13 cellular contexts compared by ENCODE assay signal in the genomic region with DNA sequence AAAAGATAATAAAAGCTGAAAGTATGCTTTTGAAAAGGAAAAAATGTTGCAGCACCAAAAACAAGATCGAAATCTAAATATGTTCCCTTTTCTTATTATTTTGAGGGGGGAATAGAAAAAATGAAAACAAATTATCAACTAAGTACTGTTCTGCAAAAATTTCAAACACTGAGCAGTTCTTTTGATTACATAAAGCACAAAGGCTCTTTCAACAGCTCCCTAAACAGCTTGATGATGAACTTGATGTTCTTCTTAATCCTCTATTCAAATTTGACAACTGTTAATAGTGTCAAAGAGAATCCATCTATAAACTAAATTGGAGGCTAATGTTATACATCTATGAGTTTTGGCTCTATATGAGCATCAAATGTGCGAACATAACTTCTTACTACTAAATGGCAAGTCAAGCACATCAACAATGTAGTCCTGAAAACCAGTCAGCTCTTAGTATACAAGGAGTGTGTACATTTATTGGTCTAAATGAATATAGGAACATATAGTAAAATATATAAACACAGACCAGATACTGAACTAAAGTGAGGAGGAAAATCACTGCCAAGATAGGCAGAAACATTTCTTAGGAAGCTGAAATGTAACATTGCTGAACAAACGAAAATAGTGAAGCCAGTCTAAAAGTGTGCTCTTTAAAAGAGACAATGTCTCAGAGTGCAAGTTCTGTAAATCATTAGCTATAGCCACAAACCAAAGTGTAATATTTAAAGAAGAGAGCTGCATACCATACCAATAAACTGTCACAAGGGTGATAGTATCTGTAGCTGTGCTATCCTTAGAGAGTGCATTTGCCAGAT.
DNase-seq lines count a peak whose midpoint lies in the region; ATAC-seq and TF ChIP-seq lines count a peak whose summit lies in the region.
"Had no signal": no experiment of that assay in that cellular context is flagged by ENCODE, and none has a peak within 500 bp of the region (broad histone marks: within the 10 kb centered on the region; RNA-seq: fewer than 3 reads in every experiment).

No MANE protein-coding gene starts in this region.

- H3K27me3 Mint-ChIP-seq in Caco-2 (ENCODE audit: insufficient read depth, unreplicated experiment), result no peaks in the 10 kb centered on the region

- no peaks in the 10 kb centered on the region for H3K36me3 Mint-ChIP-seq in Caco-2 (ENCODE audit: insufficient read depth, unreplicated experiment)

- no peak for TF ChIP-seq CTCF in Caco-2 (IDR thresholded peaks at IDR 0.05; ENCODE audit: insufficient read depth in 1 of 2, low read depth in 1 of 2, low read length in 1 of 2, severe bottlenecking in 1 of 2, unreplicated experiment in 1 of 2)
- TF ChIP-seq CTCF in OCI-LY3 (IDR thresholded peaks at IDR 0.05; ENCODE audit: low read depth, low read length), result no peak

- no peaks in the 10 kb centered on the region for H4K20me1 ChIP-seq in OCI-LY3 (ENCODE audit: insufficient read depth, low read length)

- peaks cover 16% of the 10 kb centered on the region for H3K4me1 Mint-ChIP-seq in Caco-2 (ENCODE audit: low read depth, unreplicated experiment)

- H3K9me3 ChIP-seq in Caco-2 (no peaks in the 10 kb centered on the region), OCI-LY3 (ENCODE audit: insufficient read depth, low read length) (no peaks in the 10 kb centered on the region)
- H3K9me3 ChIP-seq: suprapubic skin had no signal

- H3K9ac ChIP-seq in OCI-LY3 (ENCODE audit: low read length), result no peak overlapping the region

- no peaks in the 10 kb centered on the region for H3K79me2 ChIP-seq in OCI-LY3 (ENCODE audit: low read length)

- no TSS peak for BruUV-seq in Caco-2 (replicated peaks; lab: Mats Ljungman, UMichigan)

- peaks cover 21% of the 10 kb centered on the region for H3K9me3 Mint-ChIP-seq in Caco-2 (ENCODE audit: unreplicated experiment)

- no peak overlapping the region for H3K27ac ChIP-seq in OCI-LY3 (ENCODE audit: low read length)
- H3K27ac ChIP-seq: suprapubic skin had no signal

- CTCF ChIA-PET in Caco-2 (lab: Charles Lee), result interaction anchor here (0.5 to 1.4 kb wide), 8 partner anchors 10 to 783 kb away, joined by 3 to 5 read pairs (median 3); partner anchors contain the start of gene SOX6

- H3K4me1 ChIP-seq in Caco-2 (peaks cover 24% of the 10 kb centered on the region), OCI-LY3 (ENCODE audit: low read length) (peaks cover 21% of the 10 kb centered on the region)
- H3K4me1 ChIP-seq: suprapubic skin had no signal

- intact Hi-C loops in Caco-2 (cut with micrococcal nuclease; ENCODE audit: unreplicated experiment) (no loop called here), posterior cingulate gyrus (cut with DNase I) (no loop called here)

- no peak overlapping the region for H3K4me3 ChIP-seq in Caco-2 (ENCODE audit: low read depth, low read length)
- H3K4me3 ChIP-seq in OCI-LY3 (ENCODE audit: low read length), result no peak overlapping the region
- H3K4me3 ChIP-seq: suprapubic skin had no signal

- H2AFZ ChIP-seq in OCI-LY3 (ENCODE audit: low read depth, low read length), result no peak overlapping the region

- H3K36me3 ChIP-seq in Caco-2 (ENCODE audit: control insufficient read depth, insufficient read depth, low read length) (no peaks in the 10 kb centered on the region), OCI-LY3 (replicated peaks; ENCODE audit: low read depth, low read length) (no peaks in the 10 kb centered on the region)
- H3K36me3 ChIP-seq: suprapubic skin had no signal

- DNase-seq in Caco-2 (peak in 1 of 2 experiments; percentile 35), HPDE6-E6E7 (ENCODE audit: extremely low spot score) (no peak), DMS79 treated with DMSO at 0.1 percent for 48 hours (lab: John Stamatoyannopoulos, UW) (no peak), posterior cingulate gyrus (no peak), activated T-cell treated with anti-CD3 and anti-CD28 coated beads for 4 hours (no peak)
- DNase-seq: MM.1S, NCI-H748 treated with DMSO at 0.1 percent for 48 hours had no signal

- peak overlapping the region; percentile 27 for H3K4me2 ChIP-seq in OCI-LY3 (ENCODE audit: low read length)

- ATAC-seq in GM19452 (IDR thresholded peaks at IDR 0.05; ENCODE audit: unreplicated experiment), result peak; percentile 91
- ATAC-seq in HG02981 (IDR thresholded peaks at IDR 0.05; ENCODE audit: unreplicated experiment), result peak; percentile 95
- ATAC-seq: sciatic nerve, SK-N-SH treated with all-trans-retinoic acid at 6 μM for 48 hours had no signal

- peak overlapping the region; percentile 46 for H3K27ac Mint-ChIP-seq in Caco-2 (ENCODE audit: unreplicated experiment)

- POLR2A ChIA-PET in Caco-2 (lab: Charles Lee), result interaction anchor here (0.6 kb wide), 2 partner anchors 68 to 1204 kb away, joined by 3 read pairs; no protein-coding TSS in a partner anchor

- H3K27me3 ChIP-seq in Caco-2 (replicated peaks; ENCODE audit: control insufficient read depth, insufficient read depth, low read length), result no peaks in the 10 kb centered on the region
- no peaks in the 10 kb centered on the region for H3K27me3 ChIP-seq in OCI-LY3 (ENCODE audit: low read depth, low read length)
- H3K27me3 ChIP-seq: suprapubic skin had no signal

- H3K4me3 Mint-ChIP-seq in Caco-2 (ENCODE audit: unreplicated experiment), result peak overlapping the region; percentile 30
